10 cellular contexts compared by ENCODE assay signal in the genomic region with DNA sequence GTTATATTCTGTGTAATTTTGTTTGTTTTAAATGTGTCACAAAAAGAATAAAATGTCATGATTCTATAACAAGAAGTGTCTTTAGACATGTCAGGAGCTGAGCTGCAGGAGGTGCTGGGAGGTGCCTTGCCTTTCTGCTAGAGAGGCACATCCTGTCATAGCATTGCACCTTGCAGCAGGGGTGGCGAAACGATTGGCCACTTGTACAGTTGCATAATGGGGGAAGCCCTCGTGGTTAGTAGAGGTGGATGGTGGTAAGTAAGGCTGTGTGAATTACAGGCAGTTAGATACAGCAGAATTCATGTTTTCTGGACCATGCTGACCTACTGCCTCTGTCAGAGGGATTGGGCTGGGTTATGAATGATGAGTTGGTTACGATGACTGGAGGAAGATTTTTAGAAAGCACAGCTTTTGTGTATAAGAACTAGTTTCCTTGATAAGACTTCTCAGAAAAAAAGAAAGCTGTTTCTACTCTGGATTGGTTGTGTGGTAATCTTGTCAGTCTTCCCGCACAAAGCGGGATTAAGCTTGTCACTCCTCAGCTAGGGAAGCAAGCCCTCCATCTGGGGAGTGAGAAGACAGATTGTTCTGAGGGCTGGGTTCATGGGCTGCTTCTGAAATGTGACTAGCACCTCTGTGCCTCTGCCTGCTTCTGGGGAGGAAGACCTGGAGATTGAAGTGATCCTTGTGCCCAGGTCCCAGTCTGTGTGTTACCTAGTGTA.
A peak's percentile ranks its signal among the peaks of the same experiment; 100 is the strongest.
DNase-seq lines count a peak whose midpoint lies in the region; ATAC-seq lines count a peak whose summit lies in the region.
"Had no signal": no experiment of that assay in that cellular context is flagged by ENCODE, and none has a peak within 500 bp of the region (broad histone marks: within the 10 kb centered on the region; RNA-seq: fewer than 3 reads in every experiment).

No MANE protein-coding gene starts in this region.

- H3K4me1 ChIP-seq in effector memory CD4-positive, alpha-beta T cell (ENCODE audit: control insufficient read depth, insufficient read depth, low read length, poor library complexity, severe bottlenecking), result no peaks in the 10 kb centered on the region
- H3K4me1 ChIP-seq: prostate gland had no signal

- no peaks in the 10 kb centered on the region for H3K9me3 ChIP-seq in effector memory CD4-positive, alpha-beta T cell (ENCODE audit: control insufficient read depth, low read length)
- H3K9me3 ChIP-seq: prostate gland had no signal

- peak; percentile 62 for DNase-seq in activated CD8-positive, alpha-beta memory T cell treated with anti-CD3 and anti-CD28 coated beads for 24 hours
- no peak for DNase-seq in activated CD8-positive, alpha-beta memory T cell treated with anti-CD3 and anti-CD28 coated beads, Interleukin-2, amount 50 U/mL, for 48 hours
- DNase-seq in SIG-M5 (lab: John Stamatoyannopoulos, UW) (peak; percentile 4), globus pallidus (ENCODE audit: low spot score) (no peak), NCI-H446 (lab: John Stamatoyannopoulos, UW) (no peak)
- peak in 2 of 3 donors; percentile 5 to 7 for DNase-seq in effector memory CD4-positive, alpha-beta T cell
- peak; percentile 45 for DNase-seq in stimulated activated CD8-positive, alpha-beta memory T cell treated with anti-CD3 and anti-CD28 coated beads, Interleukin-4, amount 100 ng/mL, for 48 hours
- DNase-seq: NCI-H1436 had no signal

- no peaks in the 10 kb centered on the region for H3K36me3 ChIP-seq in effector memory CD4-positive, alpha-beta T cell (ENCODE audit: control insufficient read depth, insufficient read depth, low read length)
- H3K36me3 ChIP-seq: prostate gland had no signal

- no peaks in the 10 kb centered on the region for H3K27me3 ChIP-seq in effector memory CD4-positive, alpha-beta T cell (replicated peaks; ENCODE audit: control insufficient read depth, insufficient read depth, low read length, poor library complexity, severe bottlenecking)

- H3K27ac ChIP-seq in effector memory CD4-positive, alpha-beta T cell (ENCODE audit: insufficient read depth, low read length, poor library complexity, severe bottlenecking), result no peak overlapping the region
- H3K27ac ChIP-seq: prostate gland had no signal

- no peak overlapping the region for H3K4me3 ChIP-seq in effector memory CD4-positive, alpha-beta T cell (ENCODE audit: insufficient read depth, low read depth, low read length, poor library complexity, severe bottlenecking)
- H3K4me3 ChIP-seq: prostate gland had no signal

- ATAC-seq in HG03097 (IDR thresholded peaks at IDR 0.05; ENCODE audit: low FRiP score, unreplicated experiment), result no peak

Comparison
In these comparisons a context has a peak if more than half of its experiments do, and no peak if none do; other contexts are left out.
1. DNase-seq: peak in activated CD8-positive, alpha-beta memory T cell treated with anti-CD3 and anti-CD28 coated beads for 24 hours (single experiment), SIG-M5 (single experiment), effector memory CD4-positive, alpha-beta T cell (2 of 3) and stimulated activated CD8-positive, alpha-beta memory T cell treated with anti-CD3 and anti-CD28 coated beads, Interleukin-4, amount 100 ng/mL, for 48 hours (single experiment); none in activated CD8-positive, alpha-beta memory T cell treated with anti-CD3 and anti-CD28 coated beads, Interleukin-2, amount 50 U/mL, for 48 hours (single experiment), globus pallidus (single experiment) and NCI-H446 (0 of 2).